In the genomic region with DNA sequence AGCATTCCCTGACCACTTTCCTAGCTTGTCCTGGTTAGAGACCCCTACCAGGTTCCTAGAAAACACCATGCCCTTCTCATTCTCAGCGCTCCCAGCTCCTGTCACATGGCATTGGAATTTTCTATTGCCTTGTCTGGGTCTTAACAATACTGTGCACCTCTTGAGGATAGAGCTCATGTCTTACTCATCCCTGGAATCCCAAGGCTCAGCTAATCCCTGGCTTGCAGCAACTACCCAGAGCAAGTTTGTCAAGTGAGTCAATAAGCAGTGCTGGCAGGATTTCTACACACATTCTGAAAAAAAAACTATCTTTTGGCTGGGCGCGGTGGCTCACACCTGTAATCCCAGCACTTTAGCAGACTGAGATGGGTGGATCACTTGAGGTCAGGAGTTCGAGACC, we compare ENCODE assay signal across 10 cellular contexts. TPM values are rescaled to one million over a fixed set of nuclear protein-coding genes. Genes with fewer than 3 reads are reported as not detected.
DNase-seq lines count a peak whose midpoint lies in the region; ATAC-seq and FAIRE-seq lines count a peak whose summit lies in the region.
"Had no signal": no experiment of that assay in that cellular context is flagged by ENCODE, and none has a peak within 500 bp of the region (broad histone marks: within the 10 kb centered on the region; RNA-seq: fewer than 3 reads in every experiment).

No MANE protein-coding gene starts in this region.

- peak overlapping the region; percentile 79 for H2BK120ac ChIP-seq in trophoblast cell (ENCODE audit: insufficient read depth, low read length, poor library complexity)

- H4K8ac ChIP-seq in trophoblast cell (ENCODE audit: low read depth, low read length), result no peak overlapping the region

- H3K23ac ChIP-seq in trophoblast cell (ENCODE audit: low read length), result no peak overlapping the region

- H3K4ac ChIP-seq in trophoblast cell (ENCODE audit: low read depth, low read length), result no peak overlapping the region

- peak overlapping the region; percentile 83 for H3K27ac ChIP-seq in trophoblast cell (ENCODE audit: low read depth, low read length)

- H3K36me3 ChIP-seq in trophoblast cell (ENCODE audit: control insufficient read depth in 1 of 2, insufficient read depth in 2 of 2, low read length in 2 of 2), result no peaks in the 10 kb centered on the region

- peaks cover 4% of the 10 kb centered on the region for H3K79me1 ChIP-seq in trophoblast cell (ENCODE audit: low read length)

- H4K12ac ChIP-seq in trophoblast cell (ENCODE audit: low read depth, low read length), result no peak overlapping the region

- H3K4me2 ChIP-seq in trophoblast cell (ENCODE audit: low read length), result peak overlapping the region; percentile 39

- no CpG with 5 or more reads among the region's 4 CpGs for WGBS in trophoblast cell (ENCODE audit: extremely low coverage, insufficient coverage, insufficient read length)

- no peak overlapping the region for H4K91ac ChIP-seq in trophoblast cell (ENCODE audit: low read depth, low read length)

- H2BK12ac ChIP-seq in trophoblast cell (ENCODE audit: low read length), result no peak overlapping the region

- H2BK5ac ChIP-seq in trophoblast cell (ENCODE audit: low read depth, low read length, poor library complexity), result no peak overlapping the region

- no peak for ATAC-seq in HG03439 (IDR thresholded peaks at IDR 0.05; ENCODE audit: unreplicated experiment)
- no peak for ATAC-seq in GM21717 (IDR thresholded peaks at IDR 0.05; ENCODE audit: unreplicated experiment)

- no peak overlapping the region for H3K14ac ChIP-seq in trophoblast cell (ENCODE audit: low read length)

- DNase-seq in NCI-H226 (peak; percentile 92), epidermal melanocyte (ENCODE audit: insufficient read length, low spot score) (peak; percentile 54), trophoblast cell (peak; percentile 93 to 97), DMS79 (lab: John Stamatoyannopoulos, UW) (no peak), NCI-H345 treated with DMSO at 0.1 percent for 48 hours (lab: John Stamatoyannopoulos, UW; ENCODE audit: unreplicated experiment) (no peak)
- DNase-seq: activated T-cell treated with anti-CD3 and anti-CD28 coated beads, Interleukin-2, amount 50 U/mL, for 48 hours; NCI-H1092 treated with DMSO at 0.1 percent for 48 hours had no signal

- FAIRE-seq in G401.6 (lab: Jason Lieb, UNC), result peak; percentile 91

- no peaks in the 10 kb centered on the region for H3K9me3 ChIP-seq in trophoblast cell (ENCODE audit: insufficient read depth, low read depth, low read length)

- H3K9ac ChIP-seq in trophoblast cell (ENCODE audit: low read length), result no peak overlapping the region

- no peaks in the 10 kb centered on the region for H3K27me3 ChIP-seq in trophoblast cell (ENCODE audit: insufficient read depth, low read length)

- H3K18ac ChIP-seq in trophoblast cell (ENCODE audit: low read length), result no peak overlapping the region

- no peak overlapping the region for H2AFZ ChIP-seq in trophoblast cell (ENCODE audit: insufficient read depth, low read length, poor library complexity)

- H2AK5ac ChIP-seq in trophoblast cell (ENCODE audit: low read length), result no peak overlapping the region

- H3K79me2 ChIP-seq in trophoblast cell (ENCODE audit: control insufficient read depth, insufficient read depth, low read length, poor library complexity), result no peaks in the 10 kb centered on the region

- H3K4me3 ChIP-seq in trophoblast cell (ENCODE audit: low read depth, low read length), result no peak overlapping the region

- H3K4me1 ChIP-seq in trophoblast cell (ENCODE audit: control insufficient read depth in 1 of 2, insufficient read depth in 2 of 2, low read length in 2 of 2), result peaks cover 7 to 9% of the 10 kb centered on the region in 2 experiments

RNA-seq across cellular contexts. Expression of gene PRDX3, which starts 11.7 kb away (rescaled TPM):
- polyA plus RNA-seq in trophoblast cell (2013), result 67.4 and 69.3 TPM in 2 replicates

RNA-seq across cellular contexts. Expression of gene GRK5, which starts 17.0 kb away (rescaled TPM):
- polyA plus RNA-seq in trophoblast cell (2013), result 1.4 and 1.5 TPM in 2 replicates

RNA-seq across cellular contexts. Expression of gene SFXN4, which starts 24.8 kb away (rescaled TPM):
- polyA plus RNA-seq in trophoblast cell (2013), result 17.6 and 19.1 TPM in 2 replicates

Comparison
In these comparisons a context has a peak if more than half of its experiments do, and no peak if none do; other contexts are left out.
1. DNase-seq: peak in NCI-H226 (single experiment), epidermal melanocyte (single experiment) and trophoblast cell (2 of 2); none in DMS79 (single experiment) and NCI-H345 treated with DMSO at 0.1 percent for 48 hours (single experiment).